ENCODE assay signal across 8 cellular contexts in genomic region chr4:67545199-67545995, GRCh38. TPM values are rescaled to one million over a fixed set of nuclear protein-coding genes. Genes with fewer than 3 reads are reported as not detected.
DNase-seq lines count a peak whose midpoint lies in the region; ATAC-seq, FAIRE-seq and TF ChIP-seq lines count a peak whose summit lies in the region.

Gene CENPC, minus strand, starts transcription at chr4:67545503. Its CDS starts 148 bp downstream, at chr4:67545355.

- peak within 1 kb of the TSS; percentile 79 to 92 for H3K27ac ChIP-seq in kidney (ENCODE audit: low read depth in 2 of 2, low read length in 2 of 2)

- no peaks in the 10 kb centered on the region for H3K9me3 ChIP-seq in kidney (ENCODE audit: control insufficient read depth in 1 of 2, low read length in 2 of 2)

- TF ChIP-seq CTCF in AG10803 (conservative IDR thresholded peaks at IDR 0.05; ENCODE audit: low read length) (no peak), kidney (IDR thresholded peaks at IDR 0.05; ENCODE audit: borderline replicate concordance, extremely low read depth, insufficient read depth) (no peak)

- DNase-seq in AG10803 (ENCODE audit: low read depth) (peak; percentile 98), NCI-H460 (ENCODE audit: extremely low read depth, low read depth) (peak; percentile 93), cerebellar nuclear complex (lab: John Stamatoyannopoulos, UW) (peak; percentile 73 to 90), kidney (peak; percentile 99)
- DNase-seq in activated CD4-positive, CD25-positive, alpha-beta regulatory T cell treated with anti-CD3 and anti-CD28 coated beads, Interleukin-2, amount 50 U/mL, for 72 hours, result peak; percentile 91
- DNase-seq in stimulated activated CD4-positive, alpha-beta T cell treated with anti-CD3 and anti-CD28 coated beads, Interleukin-15, amount 100 ng/mL, for 24 hours, result peak; percentile 97

- H3K36me3 ChIP-seq in kidney (ENCODE audit: control insufficient read depth in 1 of 2, insufficient read depth in 2 of 2, low read length in 2 of 2), result peaks cover 0 to 9% of the 10 kb centered on the region in 2 donors

- peak within 1 kb of the TSS; percentile 91 to 92 for H3K9ac ChIP-seq in kidney (ENCODE audit: low read length in 2 of 2)

- ATAC-seq in GM19043 (IDR thresholded peaks at IDR 0.05; ENCODE audit: low read depth, unreplicated experiment) (peak; percentile 91), HG03378 (IDR thresholded peaks at IDR 0.05; ENCODE audit: unreplicated experiment) (peak; percentile 94)

- intact Hi-C loops in kidney (cut with DNase I), result no loop called here

- no peak for FAIRE-seq in kidney (lab: Jason Lieb, UNC)

- H3K4me1 ChIP-seq in kidney (ENCODE audit: control insufficient read depth in 1 of 2, insufficient read depth in 1 of 2, low read depth in 1 of 2, low read length in 2 of 2), result no peaks in the 10 kb centered on the region

- H3K4me3 ChIP-seq in AG10803 (ENCODE audit: low read length), result peak within 1 kb of the TSS; percentile 76
- peak within 1 kb of the TSS; percentile 86 to 98 for H3K4me3 ChIP-seq in kidney (ENCODE audit: low read length in 2 of 2)

RNA-seq across cellular contexts. Expression of gene CENPC, which starts in this region (rescaled TPM):
- 8.6 and 13.9 TPM in 2 replicates for total RNA-seq in NCI-H460 (2014; rRNA removed; shearing (Covaris generic))
- polyA plus RNA-seq in NCI-H460 (2014; cell fraction: nucleus; rRNA removed), result 16.0 and 21.6 TPM in 2 replicates
- total RNA-seq in kidney, result 24.7 TPM
- 4.6 TPM for polyA plus RNA-seq in kidney (ENCODE audit: insufficient read depth, low read depth, low replicate concordance)

Comparison
In these comparisons a context has a peak if more than half of its experiments do, and no peak if none do; other contexts are left out.
1. Peak in every context shown above with its lines: DNase-seq, ATAC-seq, H3K4me3 ChIP-seq and H3K27ac ChIP-seq.